1 cellular context compared by ENCODE assay signal in the genomic region with DNA sequence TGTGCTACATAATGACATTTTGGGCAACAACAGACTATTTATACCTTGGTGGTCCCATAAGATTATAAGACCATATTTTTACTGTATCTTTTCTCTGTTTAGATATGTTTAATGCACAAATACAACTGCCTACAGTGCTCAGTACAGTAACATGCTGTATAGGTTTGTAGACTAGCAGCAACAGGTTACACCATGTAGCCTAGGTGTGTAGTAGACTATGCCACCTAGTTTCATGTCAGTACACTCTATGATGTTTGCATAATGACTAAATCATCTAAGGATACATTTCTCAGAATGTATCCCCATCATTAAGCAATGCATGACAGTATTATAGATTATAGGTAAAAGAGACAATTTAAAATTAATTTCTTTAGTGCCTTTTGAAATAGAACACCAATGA.
TF ChIP-seq lines count a peak whose summit lies in the region.

No MANE protein-coding gene starts in this region.

TF ChIP-seq in endothelial cell of umbilical vein, 7 proteins besides CTCF, POLR2A, EP300 and RAD21:
- TF ChIP-seq MYC (IDR thresholded peaks at IDR 0.05; ENCODE audit: low read depth, low read length) (no peak), POLR2AphosphoS5 (IDR thresholded peaks at IDR 0.05; ENCODE audit: insufficient read depth, low read depth, low read length) (no peak), FOS (IDR thresholded peaks at IDR 0.05; ENCODE audit: borderline replicate concordance, insufficient read depth, low read length) (no peak), GATA2 (IDR thresholded peaks at IDR 0.05; ENCODE audit: insufficient read depth, insufficient read length, low read depth, low read length) (no peak), EZH2 (IDR thresholded peaks at IDR 0.05; ENCODE audit: borderline replicate concordance, low read depth, low read length, severe bottlenecking) (no peak), JUN (IDR thresholded peaks at IDR 0.05; ENCODE audit: borderline replicate concordance, insufficient read depth, insufficient read length, low read depth) (no peak)
- TF ChIP-seq, protein P1, sequence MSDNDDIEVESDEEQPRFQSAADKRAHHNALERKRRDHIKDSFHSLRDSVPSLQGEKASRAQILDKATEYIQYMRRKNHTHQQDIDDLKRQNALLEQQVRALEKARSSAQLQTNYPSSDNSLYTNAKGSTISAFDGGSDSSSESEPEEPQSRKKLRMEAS (IDR thresholded peaks at IDR 0.05; ENCODE audit: insufficient read depth, insufficient read length), result no peak
